Comparison of ENCODE assay signal across 8 cellular contexts in the genomic region with DNA sequence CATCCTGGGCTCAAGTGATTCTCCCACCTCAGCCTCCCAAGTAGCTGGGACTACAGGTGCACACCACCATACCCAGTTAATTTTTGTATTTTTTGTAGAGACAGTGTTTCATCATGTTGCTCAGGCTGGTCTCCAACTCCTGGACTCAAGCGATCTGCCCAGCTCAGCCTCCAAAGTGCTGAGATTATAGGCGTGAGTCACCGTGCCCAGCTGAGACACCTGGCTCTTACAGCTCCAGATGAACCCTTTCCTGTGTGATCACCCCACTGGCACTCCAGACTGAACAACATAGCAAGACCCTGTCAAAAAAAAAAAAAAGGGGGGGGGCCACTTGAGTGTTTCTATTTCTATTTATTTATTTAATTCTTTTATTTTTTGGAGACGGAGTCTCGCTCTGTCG. TPM values are rescaled to one million over a fixed set of nuclear protein-coding genes. Genes with fewer than 3 reads are reported as not detected.
A peak's percentile ranks its signal among the peaks of the same experiment; 100 is the strongest.
DNase-seq lines count a peak whose midpoint lies in the region; ATAC-seq and TF ChIP-seq lines count a peak whose summit lies in the region.

No MANE protein-coding gene starts in this region.

- POLR2A ChIA-PET in Caco-2 (lab: Charles Lee), result no interaction called here

- BruUV-seq in Caco-2 (replicated peaks; lab: Mats Ljungman, UMichigan), result no TSS peak

- peaks cover 38% of the 10 kb centered on the region for H3K36me3 Mint-ChIP-seq in Caco-2 (ENCODE audit: insufficient read depth, unreplicated experiment)
- H3K36me3 Mint-ChIP-seq in activated naive CD8-positive, alpha-beta T cell treated with anti-CD3 and anti-CD28 coated beads, Interleukin-2, amount 50 U/mL, for 24 hours (ENCODE audit: low read depth), result peaks cover 30% of the 10 kb centered on the region
- peaks cover 7% of the 10 kb centered on the region for H3K36me3 Mint-ChIP-seq in mesothelial cell of epicardium

- H2AFZ ChIP-seq in MM.1S (ENCODE audit: low read length), result no peak overlapping the region

- H3K9me3 Mint-ChIP-seq in Caco-2 (ENCODE audit: unreplicated experiment) (no peaks in the 10 kb centered on the region), mesothelial cell of epicardium (no peaks in the 10 kb centered on the region)
- no peaks in the 10 kb centered on the region for H3K9me3 Mint-ChIP-seq in activated naive CD8-positive, alpha-beta T cell treated with anti-CD3 and anti-CD28 coated beads, Interleukin-2, amount 50 U/mL, for 24 hours

- DNase-seq in Caco-2 (no peak), MM.1S (peak; percentile 38), mesothelial cell of epicardium (ENCODE audit: low spot score in 2 of 2, unreplicated experiment in 2 of 2) (no peak), NCI-H510A (lab: John Stamatoyannopoulos, UW) (no peak), NCI-H526 treated with DMSO at 0.1 percent for 48 hours (lab: John Stamatoyannopoulos, UW) (no peak), retina (no peak)
- DNase-seq in activated naive CD8-positive, alpha-beta T cell treated with anti-CD3 and anti-CD28 coated beads, Interleukin-2, amount 50 U/mL, for 24 hours, result no peak

- TF ChIP-seq CTCF in Caco-2 (IDR thresholded peaks at IDR 0.05; ENCODE audit: insufficient read depth in 1 of 2, low read depth in 1 of 2, low read length in 1 of 2, severe bottlenecking in 1 of 2, unreplicated experiment in 1 of 2) (no peak), MM.1S (IDR thresholded peaks at IDR 0.05; ENCODE audit: low read length) (no peak), mesothelial cell of epicardium (IDR thresholded peaks at IDR 0.05; ENCODE audit: unreplicated experiment) (no peak)

- H3K9me3 ChIP-seq in Caco-2 (no peaks in the 10 kb centered on the region), MM.1S (replicated peaks; ENCODE audit: insufficient read depth, low read length) (no peaks in the 10 kb centered on the region)

- CTCF ChIA-PET in Caco-2 (lab: Charles Lee), result interaction anchor here (0.6 kb wide), 1 partner anchor 150 kb away, joined by 6 read pairs; no protein-coding TSS in a partner anchor

- peaks cover 38% of the 10 kb centered on the region for H3K79me2 ChIP-seq in MM.1S (ENCODE audit: low read length)

- H3K4me3 ChIP-seq in Caco-2 (ENCODE audit: low read depth, low read length) (peak overlapping the region; percentile 90), MM.1S (ENCODE audit: low read length) (peak overlapping the region; percentile 96)

- H3K4me1 Mint-ChIP-seq in Caco-2 (ENCODE audit: low read depth, unreplicated experiment) (peaks cover 12% of the 10 kb centered on the region), mesothelial cell of epicardium (peaks cover 14% of the 10 kb centered on the region)
- H3K4me1 Mint-ChIP-seq in activated naive CD8-positive, alpha-beta T cell treated with anti-CD3 and anti-CD28 coated beads, Interleukin-2, amount 50 U/mL, for 24 hours, result peaks cover 47% of the 10 kb centered on the region

- H4K20me1 ChIP-seq in MM.1S (ENCODE audit: insufficient read depth, low read length), result no peaks in the 10 kb centered on the region

- ATAC-seq in activated naive CD8-positive, alpha-beta T cell treated with anti-CD3 and anti-CD28 coated beads, Interleukin-2, amount 50 U/mL, for 24 hours, result no peak
- ATAC-seq in GM21786 (IDR thresholded peaks at IDR 0.05; ENCODE audit: unreplicated experiment), result no peak

- no peaks in the 10 kb centered on the region for H3K27me3 ChIP-seq in Caco-2 (replicated peaks; ENCODE audit: control insufficient read depth, insufficient read depth, low read length)
- no peaks in the 10 kb centered on the region for H3K27me3 ChIP-seq in MM.1S (replicated peaks; ENCODE audit: insufficient read depth, low read length)

- H3K4me1 ChIP-seq in Caco-2 (peaks cover 9% of the 10 kb centered on the region), MM.1S (ENCODE audit: low read length) (no peaks in the 10 kb centered on the region)

- H3K4me3 Mint-ChIP-seq in Caco-2 (ENCODE audit: unreplicated experiment), result peak overlapping the region; percentile 95
- H3K4me3 Mint-ChIP-seq in activated naive CD8-positive, alpha-beta T cell treated with anti-CD3 and anti-CD28 coated beads, Interleukin-2, amount 50 U/mL, for 24 hours, result peak overlapping the region; percentile 99
- H3K4me3 Mint-ChIP-seq in mesothelial cell of epicardium, result peak overlapping the region; percentile 98

- H3K9ac ChIP-seq in MM.1S (ENCODE audit: low read length), result peak overlapping the region; percentile 81; the same call in 1 of the 2 replicates

- H3K4me2 ChIP-seq in MM.1S (ENCODE audit: low read depth, low read length), result peak overlapping the region; percentile 72; the same call in 1 of the 2 replicates

- peak overlapping the region; percentile 71; the same call in 1 of the 2 replicates for H3K27ac ChIP-seq in MM.1S (ENCODE audit: low read length)

- intact Hi-C loops in Caco-2 (cut with micrococcal nuclease; ENCODE audit: unreplicated experiment), result loop anchor here (10.0 kb wide), 1 partner anchor 150 kb away; no protein-coding TSS in a partner anchor

- H3K27me3 Mint-ChIP-seq in Caco-2 (ENCODE audit: insufficient read depth, unreplicated experiment) (no peaks in the 10 kb centered on the region), mesothelial cell of epicardium (ENCODE audit: low read depth) (no peaks in the 10 kb centered on the region)
- no peaks in the 10 kb centered on the region for H3K27me3 Mint-ChIP-seq in activated naive CD8-positive, alpha-beta T cell treated with anti-CD3 and anti-CD28 coated beads, Interleukin-2, amount 50 U/mL, for 24 hours

- H3K9me2 ChIP-seq in MM.1S (replicated peaks; ENCODE audit: insufficient read depth, low read length), result no peaks in the 10 kb centered on the region

- H3F3A ChIP-seq in MM.1S (ENCODE audit: insufficient read depth, low read length), result peaks cover 18% of the 10 kb centered on the region

- no peak overlapping the region for H3K27ac Mint-ChIP-seq in Caco-2 (ENCODE audit: unreplicated experiment)
- H3K27ac Mint-ChIP-seq in activated naive CD8-positive, alpha-beta T cell treated with anti-CD3 and anti-CD28 coated beads, Interleukin-2, amount 50 U/mL, for 24 hours, result peak overlapping the region; percentile 98
- H3K27ac Mint-ChIP-seq in mesothelial cell of epicardium, result peak overlapping the region; percentile 99

- H3K36me3 ChIP-seq in Caco-2 (ENCODE audit: control insufficient read depth, insufficient read depth, low read length) (no peaks in the 10 kb centered on the region), MM.1S (replicated peaks; ENCODE audit: insufficient read depth, low read length) (no peaks in the 10 kb centered on the region)

RNA-seq across cellular contexts. Expression of a gene that starts 1.0 kb away (rescaled TPM):
- total RNA-seq in Caco-2 (2022) (120 and 123 TPM in 2 replicates), mesothelial cell of epicardium (73.4 to 77.8 TPM (median 77.7 TPM) in 3 replicates)

RNA-seq across cellular contexts. Expression of a gene that starts 25.1 kb away (rescaled TPM):
- total RNA-seq in Caco-2 (2022) (51.4 and 56.5 TPM in 2 replicates), mesothelial cell of epicardium (93.4 to 101 TPM (median 100 TPM) in 3 replicates)
